9 cellular contexts compared by ENCODE assay signal in the genomic region with DNA sequence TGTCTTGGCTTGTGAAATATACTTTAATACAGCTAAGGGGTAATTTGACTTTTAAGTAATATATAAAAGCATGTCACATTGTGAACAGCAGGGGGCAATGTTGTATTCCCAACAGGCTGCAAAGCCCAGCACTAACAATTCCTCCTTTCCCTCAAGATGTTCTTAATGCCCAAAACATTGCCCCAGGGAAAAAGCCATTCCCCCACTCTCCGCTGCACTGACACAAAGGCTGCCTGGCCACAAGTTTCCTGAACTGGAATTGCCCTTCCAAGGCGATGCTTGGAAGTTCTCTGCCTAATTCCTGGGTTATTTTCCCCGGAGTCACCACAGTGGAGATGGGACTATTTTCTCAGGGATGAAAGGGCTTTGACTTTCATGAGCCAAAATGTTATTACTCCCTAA. TPM values are rescaled to one million over a fixed set of nuclear protein-coding genes. Genes with fewer than 3 reads are reported as not detected.
DNase-seq lines count a peak whose midpoint lies in the region; ATAC-seq and TF ChIP-seq lines count a peak whose summit lies in the region.
"Had no signal": no experiment of that assay in that cellular context is flagged by ENCODE, and none has a peak within 500 bp of the region (broad histone marks: within the 10 kb centered on the region; RNA-seq: fewer than 3 reads in every experiment).

No MANE protein-coding gene starts in this region.

- DNase-seq in activated naive CD8-positive, alpha-beta T cell treated with anti-CD3 and anti-CD28 coated beads, Interleukin-2, amount 10 ng/mL, durations not matched to agents 7 days and 5 days, result no peak
- DNase-seq in activated naive CD8-positive, alpha-beta T cell treated with anti-CD3 and anti-CD28 coated beads for 36 hours, result no peak
- peak; percentile 57 for DNase-seq in MG63
- peak; percentile 77 to 82 for DNase-seq in SJSA1 (ENCODE audit: low read depth in 1 of 2, low spot score in 2 of 2)
- peak; percentile 94 for DNase-seq in dedifferentiated amniotic fluid mesenchymal stem cell (ENCODE audit: extremely low spot score)
- DNase-seq in left lung, result no peak
- DNase-seq in upper lobe of left lung, result peak in 1 of 2 donors; percentile 43

- H3K4me3 ChIP-seq in MG63 (no peak overlapping the region), SJSA1 (no peak overlapping the region), left lung (no peak overlapping the region), upper lobe of left lung (no peak overlapping the region)

- H3K36me3 ChIP-seq in MG63, result peaks cover 30% of the 10 kb centered on the region
- peaks cover 28% of the 10 kb centered on the region for H3K36me3 ChIP-seq in SJSA1
- H3K36me3 ChIP-seq in left lung, result peaks cover 0 to 78% of the 10 kb centered on the region in 2 donors
- H3K36me3 ChIP-seq in upper lobe of left lung, result peaks cover 7 to 68% (median 35%) of the 10 kb centered on the region in 4 donors

- no peaks in the 10 kb centered on the region for H3K27me3 Mint-ChIP-seq in activated naive CD8-positive, alpha-beta T cell treated with anti-CD3 and anti-CD28 coated beads, Interleukin-2, amount 10 ng/mL, durations not matched to agents 7 days and 5 days
- no peaks in the 10 kb centered on the region for H3K27me3 Mint-ChIP-seq in activated naive CD8-positive, alpha-beta T cell treated with anti-CD3 and anti-CD28 coated beads for 36 hours

- 57 to 61% methylated on average over 2 to 3 of the region's 3 CpGs for WGBS in upper lobe of left lung, 2 donors

- peaks cover 58% of the 10 kb centered on the region for H3K4me1 Mint-ChIP-seq in activated naive CD8-positive, alpha-beta T cell treated with anti-CD3 and anti-CD28 coated beads, Interleukin-2, amount 10 ng/mL, durations not matched to agents 7 days and 5 days
- H3K4me1 Mint-ChIP-seq in activated naive CD8-positive, alpha-beta T cell treated with anti-CD3 and anti-CD28 coated beads for 36 hours, result peaks cover 23% of the 10 kb centered on the region

- POLR2A ChIA-PET in activated naive CD8-positive, alpha-beta T cell treated with anti-CD3 and anti-CD28 coated beads, Interleukin-2, amount 10 ng/mL, durations not matched to agents 7 days and 5 days (lab: Charles Lee), result interaction anchor here (0.6 to 5.7 kb wide), 6 partner anchors 123 to 385 kb away, joined by 3 to 122 read pairs (median 3); partner anchors contain the start of gene SOCS1

- TF ChIP-seq CTCF in left lung (IDR thresholded peaks at IDR 0.05) (peak; percentile 48 to 72), upper lobe of left lung (IDR thresholded peaks at IDR 0.05) (peak; percentile 55 to 88 (median 74))

- no peak for TF ChIP-seq POLR2A in upper lobe of left lung (IDR thresholded peaks at IDR 0.05)

- H3K27me3 ChIP-seq in MG63, result no peaks in the 10 kb centered on the region
- H3K27me3 ChIP-seq in SJSA1 (replicated peaks), result no peaks in the 10 kb centered on the region
- no peaks in the 10 kb centered on the region for H3K27me3 ChIP-seq in left lung
- H3K27me3 ChIP-seq in upper lobe of left lung, result no peaks in the 10 kb centered on the region

- ATAC-seq in activated naive CD8-positive, alpha-beta T cell treated with anti-CD3 and anti-CD28 coated beads, Interleukin-2, amount 10 ng/mL, durations not matched to agents 7 days and 5 days (ENCODE audit: low read depth), result no peak
- ATAC-seq in left lung (peak; percentile 91), upper lobe of left lung (ENCODE audit: low FRiP score in 2 of 2) (peak; percentile 31 to 87), GM19324 (IDR thresholded peaks at IDR 0.05; ENCODE audit: low FRiP score, unreplicated experiment) (no peak)

- no peak for TF ChIP-seq EP300 in upper lobe of left lung (IDR thresholded peaks at IDR 0.05)

- no peaks in the 10 kb centered on the region for H3K9me3 ChIP-seq in MG63
- H3K9me3 ChIP-seq in SJSA1 (replicated peaks), result no peaks in the 10 kb centered on the region
- H3K9me3 ChIP-seq in left lung, result no peaks in the 10 kb centered on the region
- H3K9me3 ChIP-seq in upper lobe of left lung, result no peaks in the 10 kb centered on the region

- H3K4me1 ChIP-seq in SJSA1 (replicated peaks), result peaks cover 15% of the 10 kb centered on the region
- peaks cover 10 to 32% of the 10 kb centered on the region in 2 donors for H3K4me1 ChIP-seq in left lung
- H3K4me1 ChIP-seq in upper lobe of left lung, result peaks cover 0 to 5% (median 2%) of the 10 kb centered on the region in 4 donors

- H3K36me3 Mint-ChIP-seq in activated naive CD8-positive, alpha-beta T cell treated with anti-CD3 and anti-CD28 coated beads, Interleukin-2, amount 10 ng/mL, durations not matched to agents 7 days and 5 days, result peaks cover 24% of the 10 kb centered on the region
- peaks cover 28% of the 10 kb centered on the region for H3K36me3 Mint-ChIP-seq in activated naive CD8-positive, alpha-beta T cell treated with anti-CD3 and anti-CD28 coated beads for 36 hours

- intact Hi-C loops in left lung (cut with DNase I), result loop anchor here in 1 of 2 donors (2.0 to 5.0 kb wide), 2 partner anchors 285 to 386 kb away; partner anchors contain the start of gene SOCS1

- H3K9me3 Mint-ChIP-seq in activated naive CD8-positive, alpha-beta T cell treated with anti-CD3 and anti-CD28 coated beads, Interleukin-2, amount 10 ng/mL, durations not matched to agents 7 days and 5 days, result no peaks in the 10 kb centered on the region
- no peaks in the 10 kb centered on the region for H3K9me3 Mint-ChIP-seq in activated naive CD8-positive, alpha-beta T cell treated with anti-CD3 and anti-CD28 coated beads for 36 hours

- H3K27ac Mint-ChIP-seq in activated naive CD8-positive, alpha-beta T cell treated with anti-CD3 and anti-CD28 coated beads, Interleukin-2, amount 10 ng/mL, durations not matched to agents 7 days and 5 days, result no peak overlapping the region
- no peak overlapping the region for H3K27ac Mint-ChIP-seq in activated naive CD8-positive, alpha-beta T cell treated with anti-CD3 and anti-CD28 coated beads for 36 hours

- H3K27ac ChIP-seq in SJSA1 (no peak overlapping the region), left lung (peak overlapping the region in 1 of 2 donors; percentile 47), upper lobe of left lung (no peak overlapping the region)
- H3K27ac ChIP-seq: epithelial cell of prostate had no signal

- H3K4me3 Mint-ChIP-seq in activated naive CD8-positive, alpha-beta T cell treated with anti-CD3 and anti-CD28 coated beads, Interleukin-2, amount 10 ng/mL, durations not matched to agents 7 days and 5 days, result peak overlapping the region; percentile 12
- H3K4me3 Mint-ChIP-seq in activated naive CD8-positive, alpha-beta T cell treated with anti-CD3 and anti-CD28 coated beads for 36 hours, result no peak overlapping the region

RNA-seq across cellular contexts. Expression of gene CLEC16A, which starts 27.2 kb away (rescaled TPM):
- total RNA-seq in activated naive CD8-positive, alpha-beta T cell treated with anti-CD3 and anti-CD28 coated beads, Interleukin-2, amount 10 ng/mL, durations not matched to agents 7 days and 5 days, result 10 to 100 TPM; 31.1 to 34.1 TPM
- 10 to 100 TPM; 20.4 to 21.3 TPM for total RNA-seq in activated naive CD8-positive, alpha-beta T cell treated with anti-CD3 and anti-CD28 coated beads for 36 hours
- total RNA-seq in MG63 (2014; rRNA removed; shearing (Covaris generic); ENCODE audit: low replicate concordance), result 6.2 and 11.5 TPM in 2 replicates
- 14.8 and 19.1 TPM in 2 replicates for total RNA-seq in SJSA1 (2014; rRNA removed; shearing (Covaris generic))
- total RNA-seq in left lung (10 to 100 TPM; 35.6 to 38.6 TPM), upper lobe of left lung (10 to 100 TPM; 33.3 to 85.9 (median 46.4) TPM)

RNA-seq across cellular contexts. Expression of gene DEXI, which starts 29.3 kb away (rescaled TPM):
- total RNA-seq in activated naive CD8-positive, alpha-beta T cell treated with anti-CD3 and anti-CD28 coated beads, Interleukin-2, amount 10 ng/mL, durations not matched to agents 7 days and 5 days, result 10 to 100 TPM; 31.4 to 32.3 TPM
- 10 to 100 TPM; 25.5 to 26.2 TPM for total RNA-seq in activated naive CD8-positive, alpha-beta T cell treated with anti-CD3 and anti-CD28 coated beads for 36 hours
- 64.1 and 87.2 TPM in 2 replicates for total RNA-seq in MG63 (2014; rRNA removed; shearing (Covaris generic); ENCODE audit: low replicate concordance)
- 43.5 and 48.5 TPM in 2 replicates for total RNA-seq in SJSA1 (2014; rRNA removed; shearing (Covaris generic))
- 10 to 100 TPM; 30.2 to 35.8 TPM for total RNA-seq in left lung
- 10 to 100 TPM; 28.4 to 87.0 (median 55.1) TPM for total RNA-seq in upper lobe of left lung

Comparison
In these comparisons a context has a peak if more than half of its experiments do, and no peak if none do; other contexts are left out.
1. ATAC-seq: peak in left lung (single experiment) and upper lobe of left lung (2 of 2); none in activated naive CD8-positive, alpha-beta T cell treated with anti-CD3 and anti-CD28 coated beads, Interleukin-2, amount 10 ng/mL, durations not matched to agents 7 days and 5 days (single experiment) and GM19324 (single experiment).
2. DNase-seq: peak in MG63 (single experiment), SJSA1 (2 of 2) and dedifferentiated amniotic fluid mesenchymal stem cell (single experiment); none in activated naive CD8-positive, alpha-beta T cell treated with anti-CD3 and anti-CD28 coated beads, Interleukin-2, amount 10 ng/mL, durations not matched to agents 7 days and 5 days (single experiment), activated naive CD8-positive, alpha-beta T cell treated with anti-CD3 and anti-CD28 coated beads for 36 hours (single experiment) and left lung (0 of 2).